8 cellular contexts compared by ENCODE assay signal in genomic region chr12:18224745-18225144, GRCh38. TPM values are rescaled to one million over a fixed set of nuclear protein-coding genes. Genes with fewer than 3 reads are reported as not detected.
DNase-seq lines count a peak whose midpoint lies in the region; ATAC-seq, FAIRE-seq and TF ChIP-seq lines count a peak whose summit lies in the region.

No MANE protein-coding gene starts in this region.

- H3K4me3 Mint-ChIP-seq in H9 (no peak overlapping the region), endothelial cell (ENCODE audit: unreplicated experiment) (no peak overlapping the region)

- H2BK20ac ChIP-seq in H9 (ENCODE audit: low read depth, low read length, poor library complexity, severe bottlenecking): no peak overlapping the region

- H3K36me3 ChIP-seq in gastrocnemius medialis: no peaks in the 10 kb centered on the region

- H3K4me2 ChIP-seq in H9 (ENCODE audit: insufficient read depth, insufficient read length, low read length): no peak overlapping the region

- H3K36me3 Mint-ChIP-seq in H9 (ENCODE audit: insufficient read depth in 1 of 3, low read depth in 3 of 3) (no peaks in the 10 kb centered on the region), endothelial cell (ENCODE audit: low read depth, unreplicated experiment) (no peaks in the 10 kb centered on the region)

- no peaks in the 10 kb centered on the region for H3K27me3 ChIP-seq in H9 (ENCODE audit: insufficient read depth, low read length)
- H3K27me3 ChIP-seq in gastrocnemius medialis: no peaks in the 10 kb centered on the region

- H2BK15ac ChIP-seq in H9 (ENCODE audit: low read depth, low read length): no peak overlapping the region

- H3K79me2 ChIP-seq in H9 (ENCODE audit: insufficient read depth, low read length): no peaks in the 10 kb centered on the region

- no peak overlapping the region for H2AK5ac ChIP-seq in H9 (ENCODE audit: insufficient read length, low read length)

- H2BK12ac ChIP-seq in H9 (ENCODE audit: insufficient read length, low read depth, low read length): no peak overlapping the region

- no peaks in the 10 kb centered on the region for H3K9me3 ChIP-seq in H9 (ENCODE audit: control insufficient read depth, low read depth, low read length)
- no peaks in the 10 kb centered on the region for H3K9me3 ChIP-seq in gastrocnemius medialis

- H3K79me1 ChIP-seq in H9 (ENCODE audit: insufficient read depth, low read depth, low read length, poor library complexity, severe bottlenecking): no peaks in the 10 kb centered on the region

- H3K9me3 Mint-ChIP-seq in H9 (no peaks in the 10 kb centered on the region; a peak in 1 of 5 replicates), endothelial cell (ENCODE audit: unreplicated experiment) (no peaks in the 10 kb centered on the region)

- no peak overlapping the region for H3K18ac ChIP-seq in H9 (ENCODE audit: insufficient read length, low read depth, low read length)

- H3K4ac ChIP-seq in H9 (ENCODE audit: low read depth, low read length): no peak overlapping the region

- intact Hi-C loops in gastrocnemius medialis (cut with DNase I; ENCODE audit: low total_unique reads): no loop called here

- no peaks in the 10 kb centered on the region for H3K27me3 Mint-ChIP-seq in H9 (ENCODE audit: low read depth)
- H3K27me3 Mint-ChIP-seq in endothelial cell (ENCODE audit: unreplicated experiment): no peaks in the 10 kb centered on the region

- no peak overlapping the region for H3K27ac Mint-ChIP-seq in H9
- no peak overlapping the region for H3K27ac Mint-ChIP-seq in endothelial cell (ENCODE audit: unreplicated experiment)

- H3K4me1 ChIP-seq in H9 (ENCODE audit: insufficient read depth, low read length): no peaks in the 10 kb centered on the region
- H3K4me1 ChIP-seq in gastrocnemius medialis: no peaks in the 10 kb centered on the region

- no peak for TF ChIP-seq POLR2A in gastrocnemius medialis (IDR thresholded peaks at IDR 0.05)

- peak; percentile 96 for FAIRE-seq in A204.1 (lab: Jason Lieb, UNC)

- no peak overlapping the region for H3K4me3 ChIP-seq in gastrocnemius medialis

- no peaks in the 10 kb centered on the region for H4K20me1 ChIP-seq in H9 (ENCODE audit: control insufficient read depth, insufficient read depth, insufficient read length)

- H3K14ac ChIP-seq in H9 (ENCODE audit: insufficient read depth, low read length): no peak overlapping the region

- H4K91ac ChIP-seq in H9 (ENCODE audit: insufficient read length, low read depth, low read length): no peak overlapping the region

- DNase-seq in H9 (no peak), NCI-H82 (lab: John Stamatoyannopoulos, UW) (peak; percentile 87), endothelial cell (ENCODE audit: low spot score) (no peak), renal cortical epithelial cell (ENCODE audit: low read depth) (peak; percentile 69), gastrocnemius medialis (no peak)

- no peak overlapping the region for H2BK120ac ChIP-seq in H9 (ENCODE audit: low read depth, low read length, poor library complexity, severe bottlenecking)

- TF ChIP-seq CTCF in H9 (conservative IDR thresholded peaks at IDR 0.05): peak; percentile 77
- TF ChIP-seq CTCF in endothelial cell (IDR thresholded peaks at IDR 0.05; ENCODE audit: unreplicated experiment): peak; percentile 23
- no peak for TF ChIP-seq CTCF in gastrocnemius medialis (IDR thresholded peaks at IDR 0.05 in 4 of 5, conservative IDR thresholded peaks at IDR 0.05 in 1 of 5)

- no peak overlapping the region for H3T11ph ChIP-seq in H9 (ENCODE audit: low read length)

- H2BK5ac ChIP-seq in H9 (ENCODE audit: insufficient read length, low read length): no peak overlapping the region

- H3K9ac ChIP-seq in H9 (ENCODE audit: extremely low read depth, insufficient read length, low read length): no peak overlapping the region

- H3K56ac ChIP-seq in H9 (ENCODE audit: insufficient read length, low read depth, low read length): no peak overlapping the region

- H4K5ac ChIP-seq in H9 (ENCODE audit: insufficient read length, low read depth, low read length): no peak overlapping the region

- no peaks in the 10 kb centered on the region for H3K23me2 ChIP-seq in H9 (ENCODE audit: insufficient read length, low read depth, low read length, poor library complexity, severe bottlenecking)

- H3K27ac ChIP-seq in H9 (ENCODE audit: insufficient read length, low read depth, low read length) (no peak overlapping the region), gastrocnemius medialis (no peak overlapping the region)

- in situ Hi-C loops in gastrocnemius medialis (cut with MboI; ENCODE audit: low sequenced_read_pairs in 4 of 4): no loop called here

- no peak overlapping the region for H2AFZ ChIP-seq in H9 (ENCODE audit: low read length)

- H3K23ac ChIP-seq in H9 (ENCODE audit: insufficient read length, low read depth, low read length): no peak overlapping the region

- ATAC-seq in gastrocnemius medialis (no peak), GM18519 (IDR thresholded peaks at IDR 0.05; ENCODE audit: low FRiP score, unreplicated experiment) (no peak), HG03039 (IDR thresholded peaks at IDR 0.05; ENCODE audit: unreplicated experiment) (no peak)

- no peak overlapping the region for H4K8ac ChIP-seq in H9 (replicated peaks; ENCODE audit: insufficient read length, low read depth, low read length)

- peaks cover 5% of the 10 kb centered on the region in 2 experiments for H3K4me1 Mint-ChIP-seq in H9
- peaks cover 3% of the 10 kb centered on the region for H3K4me1 Mint-ChIP-seq in endothelial cell (ENCODE audit: unreplicated experiment)

RNA-seq across cellular contexts. Expression of gene PIK3C2G, which starts 36.6 kb away (rescaled TPM):
- total RNA-seq in H9 (2021) (not detected in 2 replicates), endothelial cell (ENCODE audit: unreplicated experiment) (not detected), renal cortical epithelial cell (0.85 TPM in 1 of 2 replicates, not detected in the other), gastrocnemius medialis (under 1 TPM in 1 of 4 donors, not detected in 3; 0.40 TPM)

Comparison
In these comparisons a context has a peak if more than half of its experiments do, and no peak if none do; other contexts are left out.
1. DNase-seq: peak in NCI-H82 (single experiment) and renal cortical epithelial cell (single experiment); none in H9 (single experiment), endothelial cell (single experiment) and gastrocnemius medialis (0 of 2).
2. CTCF ChIP-seq: peak in H9 (single experiment) and endothelial cell (single experiment); none in gastrocnemius medialis (0 of 5).